2 cellular contexts compared by ENCODE assay signal in genomic region chr2:15548974-15549373, GRCh38.
TF ChIP-seq lines count a peak whose summit lies in the region.

No MANE protein-coding gene starts in this region.

TF ChIP-seq in HepG2, 621 proteins besides CTCF, POLR2A, EP300 and RAD21:
- TF ChIP-seq ZNF629 (CRISPR knock-in tag; conservative IDR thresholded peaks at IDR 0.05) (peak; percentile 69), HOXA9 (CRISPR knock-in tag; IDR thresholded peaks at IDR 0.05; ENCODE audit: borderline replicate concordance) (no peak), ZNF432 (CRISPR knock-in tag; IDR thresholded peaks at IDR 0.05; ENCODE audit: borderline replicate concordance) (no peak)

TF ChIP-seq in K562, 482 proteins besides CTCF, POLR2A, EP300 and RAD21:
- TF ChIP-seq ZNF77 (CRISPR knock-in tag; IDR thresholded peaks at IDR 0.05) (no peak), BCOR (IDR thresholded peaks at IDR 0.05) (peak; percentile 54; the same call in 1 of the 2 replicates), U2AF2 (optimal IDR thresholded peaks at IDR 0.05; ENCODE audit: low read depth, low read length) (no peak), PYGO2 (tag; IDR thresholded peaks at IDR 0.05) (no peak), SREBF1 (IDR thresholded peaks at IDR 0.05; ENCODE audit: borderline replicate concordance, low read depth, low read length) (no peak), KLF6 (CRISPR knock-in tag; IDR thresholded peaks at IDR 0.05; ENCODE audit: borderline replicate concordance) (no peak), ZNF57 (CRISPR knock-in tag; IDR thresholded peaks at IDR 0.05) (no peak), ZNF449 (CRISPR knock-in tag; IDR thresholded peaks at IDR 0.05) (no peak), SP2 (IDR thresholded peaks at IDR 0.05; ENCODE audit: extremely low read depth, low read depth, low read length, poor library complexity, severe bottlenecking) (no peak), KDM1A (IDR thresholded peaks at IDR 0.05) (peak in 1 of 2 experiments; percentile 37; a peak in 1 of 4 replicates), NFIC (IDR thresholded peaks at IDR 0.05) (no peak), SMAD3 (CRISPR knock-in tag; conservative IDR thresholded peaks at IDR 0.05) (no peak), CBX8 (IDR thresholded peaks at IDR 0.05; ENCODE audit: borderline replicate concordance, extremely low read depth, low read depth, low read length, poor library complexity, severe bottlenecking) (no peak), CHCHD3 (CRISPR knock-in tag; IDR thresholded peaks at IDR 0.05) (no peak), RBM25 (IDR thresholded peaks at IDR 0.05; ENCODE audit: low read depth, low read length, severe bottlenecking) (peak; percentile 84), ZNF561 (CRISPR knock-in tag; conservative IDR thresholded peaks at IDR 0.05) (no peak), ADNP (tag; IDR thresholded peaks at IDR 0.05) (peak; percentile 71), BDP1 (IDR thresholded peaks at IDR 0.05; ENCODE audit: insufficient read depth, insufficient read length) (no peak)
- TF ChIP-seq, protein P1, sequence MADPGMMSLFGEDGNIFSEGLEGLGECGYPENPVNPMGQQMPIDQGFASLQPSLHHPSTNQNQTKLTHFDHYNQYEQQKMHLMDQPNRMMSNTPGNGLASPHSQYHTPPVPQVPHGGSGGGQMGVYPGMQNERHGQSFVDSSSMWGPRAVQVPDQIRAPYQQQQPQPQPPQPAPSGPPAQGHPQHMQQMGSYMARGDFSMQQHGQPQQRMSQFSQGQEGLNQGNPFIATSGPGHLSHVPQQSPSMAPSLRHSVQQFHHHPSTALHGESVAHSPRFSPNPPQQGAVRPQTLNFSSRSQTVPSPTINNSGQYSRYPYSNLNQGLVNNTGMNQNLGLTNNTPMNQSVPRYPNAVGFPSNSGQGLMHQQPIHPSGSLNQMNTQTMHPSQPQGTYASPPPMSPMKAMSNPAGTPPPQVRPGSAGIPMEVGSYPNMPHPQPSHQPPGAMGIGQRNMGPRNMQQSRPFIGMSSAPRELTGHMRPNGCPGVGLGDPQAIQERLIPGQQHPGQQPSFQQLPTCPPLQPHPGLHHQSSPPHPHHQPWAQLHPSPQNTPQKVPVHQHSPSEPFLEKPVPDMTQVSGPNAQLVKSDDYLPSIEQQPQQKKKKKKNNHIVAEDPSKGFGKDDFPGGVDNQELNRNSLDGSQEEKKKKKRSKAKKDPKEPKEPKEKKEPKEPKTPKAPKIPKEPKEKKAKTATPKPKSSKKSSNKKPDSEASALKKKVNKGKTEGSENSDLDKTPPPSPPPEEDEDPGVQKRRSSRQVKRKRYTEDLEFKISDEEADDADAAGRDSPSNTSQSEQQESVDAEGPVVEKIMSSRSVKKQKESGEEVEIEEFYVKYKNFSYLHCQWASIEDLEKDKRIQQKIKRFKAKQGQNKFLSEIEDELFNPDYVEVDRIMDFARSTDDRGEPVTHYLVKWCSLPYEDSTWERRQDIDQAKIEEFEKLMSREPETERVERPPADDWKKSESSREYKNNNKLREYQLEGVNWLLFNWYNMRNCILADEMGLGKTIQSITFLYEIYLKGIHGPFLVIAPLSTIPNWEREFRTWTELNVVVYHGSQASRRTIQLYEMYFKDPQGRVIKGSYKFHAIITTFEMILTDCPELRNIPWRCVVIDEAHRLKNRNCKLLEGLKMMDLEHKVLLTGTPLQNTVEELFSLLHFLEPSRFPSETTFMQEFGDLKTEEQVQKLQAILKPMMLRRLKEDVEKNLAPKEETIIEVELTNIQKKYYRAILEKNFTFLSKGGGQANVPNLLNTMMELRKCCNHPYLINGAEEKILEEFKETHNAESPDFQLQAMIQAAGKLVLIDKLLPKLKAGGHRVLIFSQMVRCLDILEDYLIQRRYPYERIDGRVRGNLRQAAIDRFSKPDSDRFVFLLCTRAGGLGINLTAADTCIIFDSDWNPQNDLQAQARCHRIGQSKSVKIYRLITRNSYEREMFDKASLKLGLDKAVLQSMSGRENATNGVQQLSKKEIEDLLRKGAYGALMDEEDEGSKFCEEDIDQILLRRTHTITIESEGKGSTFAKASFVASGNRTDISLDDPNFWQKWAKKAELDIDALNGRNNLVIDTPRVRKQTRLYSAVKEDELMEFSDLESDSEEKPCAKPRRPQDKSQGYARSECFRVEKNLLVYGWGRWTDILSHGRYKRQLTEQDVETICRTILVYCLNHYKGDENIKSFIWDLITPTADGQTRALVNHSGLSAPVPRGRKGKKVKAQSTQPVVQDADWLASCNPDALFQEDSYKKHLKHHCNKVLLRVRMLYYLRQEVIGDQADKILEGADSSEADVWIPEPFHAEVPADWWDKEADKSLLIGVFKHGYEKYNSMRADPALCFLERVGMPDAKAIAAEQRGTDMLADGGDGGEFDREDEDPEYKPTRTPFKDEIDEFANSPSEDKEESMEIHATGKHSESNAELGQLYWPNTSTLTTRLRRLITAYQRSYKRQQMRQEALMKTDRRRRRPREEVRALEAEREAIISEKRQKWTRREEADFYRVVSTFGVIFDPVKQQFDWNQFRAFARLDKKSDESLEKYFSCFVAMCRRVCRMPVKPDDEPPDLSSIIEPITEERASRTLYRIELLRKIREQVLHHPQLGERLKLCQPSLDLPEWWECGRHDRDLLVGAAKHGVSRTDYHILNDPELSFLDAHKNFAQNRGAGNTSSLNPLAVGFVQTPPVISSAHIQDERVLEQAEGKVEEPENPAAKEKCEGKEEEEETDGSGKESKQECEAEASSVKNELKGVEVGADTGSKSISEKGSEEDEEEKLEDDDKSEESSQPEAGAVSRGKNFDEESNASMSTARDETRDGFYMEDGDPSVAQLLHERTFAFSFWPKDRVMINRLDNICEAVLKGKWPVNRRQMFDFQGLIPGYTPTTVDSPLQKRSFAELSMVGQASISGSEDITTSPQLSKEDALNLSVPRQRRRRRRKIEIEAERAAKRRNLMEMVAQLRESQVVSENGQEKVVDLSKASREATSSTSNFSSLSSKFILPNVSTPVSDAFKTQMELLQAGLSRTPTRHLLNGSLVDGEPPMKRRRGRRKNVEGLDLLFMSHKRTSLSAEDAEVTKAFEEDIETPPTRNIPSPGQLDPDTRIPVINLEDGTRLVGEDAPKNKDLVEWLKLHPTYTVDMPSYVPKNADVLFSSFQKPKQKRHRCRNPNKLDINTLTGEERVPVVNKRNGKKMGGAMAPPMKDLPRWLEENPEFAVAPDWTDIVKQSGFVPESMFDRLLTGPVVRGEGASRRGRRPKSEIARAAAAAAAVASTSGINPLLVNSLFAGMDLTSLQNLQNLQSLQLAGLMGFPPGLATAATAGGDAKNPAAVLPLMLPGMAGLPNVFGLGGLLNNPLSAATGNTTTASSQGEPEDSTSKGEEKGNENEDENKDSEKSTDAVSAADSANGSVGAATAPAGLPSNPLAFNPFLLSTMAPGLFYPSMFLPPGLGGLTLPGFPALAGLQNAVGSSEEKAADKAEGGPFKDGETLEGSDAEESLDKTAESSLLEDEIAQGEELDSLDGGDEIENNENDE (IDR thresholded peaks at IDR 0.05; ENCODE audit: low read depth, low read length): no peak
- TF ChIP-seq, protein P2, sequence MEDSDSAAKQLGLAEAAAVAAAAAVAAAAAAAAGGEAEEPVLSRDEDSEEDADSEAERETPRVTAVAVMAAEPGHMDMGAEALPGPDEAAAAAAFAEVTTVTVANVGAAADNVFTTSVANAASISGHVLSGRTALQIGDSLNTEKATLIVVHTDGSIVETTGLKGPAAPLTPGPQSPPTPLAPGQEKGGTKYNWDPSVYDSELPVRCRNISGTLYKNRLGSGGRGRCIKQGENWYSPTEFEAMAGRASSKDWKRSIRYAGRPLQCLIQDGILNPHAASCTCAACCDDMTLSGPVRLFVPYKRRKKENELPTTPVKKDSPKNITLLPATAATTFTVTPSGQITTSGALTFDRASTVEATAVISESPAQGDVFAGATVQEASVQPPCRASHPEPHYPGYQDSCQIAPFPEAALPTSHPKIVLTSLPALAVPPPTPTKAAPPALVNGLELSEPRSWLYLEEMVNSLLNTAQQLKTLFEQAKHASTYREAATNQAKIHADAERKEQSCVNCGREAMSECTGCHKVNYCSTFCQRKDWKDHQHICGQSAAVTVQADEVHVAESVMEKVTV (CRISPR knock-in tag; IDR thresholded peaks at IDR 0.05): no peak
- TF ChIP-seq, protein P3, sequence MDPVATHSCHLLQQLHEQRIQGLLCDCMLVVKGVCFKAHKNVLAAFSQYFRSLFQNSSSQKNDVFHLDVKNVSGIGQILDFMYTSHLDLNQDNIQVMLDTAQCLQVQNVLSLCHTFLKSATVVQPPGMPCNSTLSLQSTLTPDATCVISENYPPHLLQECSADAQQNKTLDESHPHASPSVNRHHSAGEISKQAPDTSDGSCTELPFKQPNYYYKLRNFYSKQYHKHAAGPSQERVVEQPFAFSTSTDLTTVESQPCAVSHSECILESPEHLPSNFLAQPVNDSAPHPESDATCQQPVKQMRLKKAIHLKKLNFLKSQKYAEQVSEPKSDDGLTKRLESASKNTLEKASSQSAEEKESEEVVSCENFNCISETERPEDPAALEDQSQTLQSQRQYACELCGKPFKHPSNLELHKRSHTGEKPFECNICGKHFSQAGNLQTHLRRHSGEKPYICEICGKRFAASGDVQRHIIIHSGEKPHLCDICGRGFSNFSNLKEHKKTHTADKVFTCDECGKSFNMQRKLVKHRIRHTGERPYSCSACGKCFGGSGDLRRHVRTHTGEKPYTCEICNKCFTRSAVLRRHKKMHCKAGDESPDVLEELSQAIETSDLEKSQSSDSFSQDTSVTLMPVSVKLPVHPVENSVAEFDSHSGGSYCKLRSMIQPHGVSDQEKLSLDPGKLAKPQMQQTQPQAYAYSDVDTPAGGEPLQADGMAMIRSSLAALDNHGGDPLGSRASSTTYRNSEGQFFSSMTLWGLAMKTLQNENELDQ (CRISPR knock-in tag; IDR thresholded peaks at IDR 0.05; ENCODE audit: borderline replicate concordance): no peak
- TF ChIP-seq, protein P4, sequence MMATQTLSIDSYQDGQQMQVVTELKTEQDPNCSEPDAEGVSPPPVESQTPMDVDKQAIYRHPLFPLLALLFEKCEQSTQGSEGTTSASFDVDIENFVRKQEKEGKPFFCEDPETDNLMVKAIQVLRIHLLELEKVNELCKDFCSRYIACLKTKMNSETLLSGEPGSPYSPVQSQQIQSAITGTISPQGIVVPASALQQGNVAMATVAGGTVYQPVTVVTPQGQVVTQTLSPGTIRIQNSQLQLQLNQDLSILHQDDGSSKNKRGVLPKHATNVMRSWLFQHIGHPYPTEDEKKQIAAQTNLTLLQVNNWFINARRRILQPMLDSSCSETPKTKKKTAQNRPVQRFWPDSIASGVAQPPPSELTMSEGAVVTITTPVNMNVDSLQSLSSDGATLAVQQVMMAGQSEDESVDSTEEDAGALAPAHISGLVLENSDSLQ (IDR thresholded peaks at IDR 0.05): no peak
